In genomic region chr12:95205685-95206084, GRCh38 we compare ENCODE assay signal across 8 cellular contexts. TPM values are rescaled to one million over a fixed set of nuclear protein-coding genes. Genes with fewer than 3 reads are reported as not detected.
DNase-seq lines count a peak whose midpoint lies in the region; ATAC-seq, FAIRE-seq and TF ChIP-seq lines count a peak whose summit lies in the region.

No MANE protein-coding gene starts in this region.

- no peaks in the 10 kb centered on the region for H4K20me1 ChIP-seq in HepG2 (ENCODE audit: insufficient read depth, low read length)

- peak overlapping the region; percentile 24 for H2BK5ac ChIP-seq in mesenchymal stem cell (ENCODE audit: low read depth, low read length, poor library complexity, severe bottlenecking)

- peak overlapping the region; percentile 98 for H2AK5ac ChIP-seq in mesenchymal stem cell (ENCODE audit: low read length, severe bottlenecking)

- BruUV-seq in HepG2 (replicated peaks; lab: Mats Ljungman, UMichigan) = no TSS peak

- FAIRE-seq in HepG2 (lab: Jason Lieb, UNC) = no peak

- no peaks in the 10 kb centered on the region for H3K27me3 ChIP-seq in right lobe of liver
- H3K27me3 ChIP-seq in HepG2 (ENCODE audit: control insufficient read depth in 1 of 2, insufficient read depth in 2 of 2, low read length in 2 of 2) = no peaks in the 10 kb centered on the region
- H3K27me3 ChIP-seq in dorsolateral prefrontal cortex = no peaks in the 10 kb centered on the region
- H3K27me3 ChIP-seq in mesenchymal stem cell (ENCODE audit: control insufficient read depth in 1 of 2, insufficient read depth in 1 of 2, low read length in 2 of 2) = no peaks in the 10 kb centered on the region
- H3K27me3 ChIP-seq in aorta (ENCODE audit: control insufficient read depth in 1 of 2, insufficient read depth in 2 of 2, low read length in 1 of 2) = no peaks in the 10 kb centered on the region
- no peaks in the 10 kb centered on the region for H3K27me3 ChIP-seq in effector memory CD4-positive, alpha-beta T cell (replicated peaks; ENCODE audit: control insufficient read depth, insufficient read depth, low read length, poor library complexity, severe bottlenecking)

- no peak overlapping the region for H3K14ac ChIP-seq in mesenchymal stem cell (ENCODE audit: low read length in 2 of 2)

- TF ChIP-seq CTCF in right lobe of liver (IDR thresholded peaks at IDR 0.05) (no peak), HepG2 (CRISPR knock-in tag; IDR thresholded peaks at IDR 0.05) (no peak), dorsolateral prefrontal cortex (IDR thresholded peaks at IDR 0.05 in 54 of 56, conservative IDR thresholded peaks at IDR 0.05 in 2 of 56; ENCODE audit: low read depth in 1 of 56, partially characterized antibody in 56 of 56) (no peak)

- in situ Hi-C loops in HepG2 (cut with HindIII; ENCODE audit: extremely low pct_ligation_motif_present, low pct_unique_long_range_greater_than_20kb) = no loop called here

- peak overlapping the region; percentile 29 to 49 for H3K4ac ChIP-seq in mesenchymal stem cell (ENCODE audit: low read depth in 1 of 2, low read length in 2 of 2)

- no peak for TF ChIP-seq EP300 in HepG2 (IDR thresholded peaks at IDR 0.05; ENCODE audit: low read depth in 2 of 2, low read length in 2 of 2)
- TF ChIP-seq EP300 in HepG2 (CRISPR knock-in tag; IDR thresholded peaks at IDR 0.05; ENCODE audit: borderline replicate concordance) = no peak

- no peak overlapping the region for H3K23ac ChIP-seq in mesenchymal stem cell (ENCODE audit: low read length in 2 of 2)

- TF ChIP-seq POLR2A in right lobe of liver (IDR thresholded peaks at IDR 0.05) (no peak), HepG2 (IDR thresholded peaks at IDR 0.05; ENCODE audit: insufficient read depth in 1 of 2, low read depth in 2 of 2, low read length in 2 of 2) (no peak)

- CTCF ChIA-PET in HepG2 (lab: Yijun Ruan, JAX; ENCODE audit: low intra/inter-chr PET ratio, low total read pairs) = no interaction called here

- 46% methylated on average over 4 of the region's 4 CpGs for WGBS in right lobe of liver (ENCODE audit: insufficient coverage, low coverage, low lambda C conversion rate, missing lambda C conversion rate)
- 96% methylated on average over 4 of the region's 4 CpGs for WGBS in HepG2 (ENCODE audit: low lambda C conversion rate)
- 2% methylated on average over 4 of the region's 4 CpGs for WGBS in mesenchymal stem cell
- 31 to 36% methylated on average over 4 of the region's 4 CpGs for WGBS in aorta, 2 donors

- H3K79me2 ChIP-seq in HepG2 (ENCODE audit: insufficient read depth, low read length) = no peaks in the 10 kb centered on the region

- H3K18ac ChIP-seq in mesenchymal stem cell (ENCODE audit: low read depth in 1 of 2, low read length in 2 of 2) = peak overlapping the region; percentile 75 to 85

- H4K8ac ChIP-seq in mesenchymal stem cell (ENCODE audit: low read length) = peak overlapping the region; percentile 59

- no peak overlapping the region for H2BK15ac ChIP-seq in mesenchymal stem cell (ENCODE audit: low read depth, poor library complexity, severe bottlenecking)

- no peak for TF ChIP-seq RAD21 in HepG2 (CRISPR knock-in tag; IDR thresholded peaks at IDR 0.05)

- H4K91ac ChIP-seq in mesenchymal stem cell (ENCODE audit: low read length) = peak overlapping the region; percentile 14

- H3K4me1 ChIP-seq in right lobe of liver = peaks cover 0 to 10% (median 0%) of the 10 kb centered on the region in 4 donors
- H3K4me1 ChIP-seq in HepG2 (ENCODE audit: insufficient read depth, low read length) = 0 out of 2 replicates have a peak, but pooled peaks cover 7% of the 10 kb centered on the region
- peaks cover 18% of the 10 kb centered on the region for H3K4me1 ChIP-seq in mesenchymal stem cell (ENCODE audit: control insufficient read depth, insufficient read depth, low read depth, low read length)
- peaks cover 0 to 15% of the 10 kb centered on the region in 2 donors for H3K4me1 ChIP-seq in aorta (ENCODE audit: control insufficient read depth in 1 of 2, insufficient read depth in 2 of 2, low read length in 2 of 2)
- H3K4me1 ChIP-seq in effector memory CD4-positive, alpha-beta T cell (ENCODE audit: control insufficient read depth, insufficient read depth, low read length, poor library complexity, severe bottlenecking) = no peaks in the 10 kb centered on the region

- H3K4me2 ChIP-seq in HepG2 (ENCODE audit: low read depth, low read length) (no peak overlapping the region), mesenchymal stem cell (ENCODE audit: low read length, poor library complexity, severe bottlenecking) (no peak overlapping the region)

- POLR2A ChIA-PET in HepG2 (lab: Yijun Ruan, JAX) = no interaction called here

- peak overlapping the region; percentile 87 for H2BK120ac ChIP-seq in mesenchymal stem cell (ENCODE audit: low read depth, low read length)

- intact Hi-C loops in right lobe of liver (cut with DNase I) (no loop called here), HepG2 (cut with micrococcal nuclease; ENCODE audit: unreplicated experiment) (no loop called here), dorsolateral prefrontal cortex (cut with DNase I) (no loop called here), aorta (cut with DNase I) (no loop called here)

- H2BK12ac ChIP-seq in mesenchymal stem cell (ENCODE audit: low read length in 2 of 2) = peak overlapping the region in 1 of 2 experiments; percentile 21

- H3K79me1 ChIP-seq in mesenchymal stem cell (replicated peaks; ENCODE audit: low read length, poor library complexity, severe bottlenecking) = peaks cover 8% of the 10 kb centered on the region

- H3K4me3 ChIP-seq in right lobe of liver = no peak overlapping the region
- H3K4me3 ChIP-seq in HepG2 (replicated peaks in 1 of 3; ENCODE audit: insufficient read depth in 1 of 3, low read depth in 2 of 3, low read length in 3 of 3) = no peak overlapping the region
- H3K4me3 ChIP-seq in dorsolateral prefrontal cortex = peak overlapping the region in 1 of 59 donors; percentile 0
- H3K4me3 ChIP-seq in mesenchymal stem cell (ENCODE audit: insufficient read depth in 1 of 2, low read depth in 1 of 2, low read length in 2 of 2) = no peak overlapping the region
- no peak overlapping the region for H3K4me3 ChIP-seq in aorta (ENCODE audit: low read length in 2 of 2)
- no peak overlapping the region for H3K4me3 ChIP-seq in effector memory CD4-positive, alpha-beta T cell (ENCODE audit: insufficient read depth, low read depth, low read length, poor library complexity, severe bottlenecking)

- DNase-seq in right lobe of liver (no peak), HepG2 (ENCODE audit: low spot score) (no peak), dorsolateral prefrontal cortex (peak in 3 of 10 donors; percentile 17 to 43 (median 36)), mesenchymal stem cell (peak; percentile 88), aorta (peak in 1 of 2 donors; percentile 47), NCI-H1436 (lab: John Stamatoyannopoulos, UW) (no peak)
- no peak for DNase-seq in effector memory CD4-positive, alpha-beta T cell

- H3K27ac ChIP-seq in right lobe of liver (peak overlapping the region in 1 of 3 donors; percentile 14), HepG2 (ENCODE audit: extremely low read length, insufficient read depth, low read length) (no peak overlapping the region), dorsolateral prefrontal cortex (peak overlapping the region in 52 of 59 donors; percentile 2 to 87 (median 71)), mesenchymal stem cell (ENCODE audit: low read length, poor library complexity, severe bottlenecking) (peak overlapping the region; percentile 93), aorta (ENCODE audit: low read depth in 1 of 2, low read length in 2 of 2) (peak overlapping the region; percentile 55 to 82)
- no peak overlapping the region for H3K27ac ChIP-seq in effector memory CD4-positive, alpha-beta T cell (ENCODE audit: insufficient read depth, low read length, poor library complexity, severe bottlenecking)

- H3K36me3 ChIP-seq in right lobe of liver (no peaks in the 10 kb centered on the region), HepG2 (replicated peaks in 1 of 2; ENCODE audit: control insufficient read depth in 1 of 2, insufficient read depth in 2 of 2, low read length in 2 of 2) (peaks cover 0 to 6% of the 10 kb centered on the region in 2 experiments; a peak in 2 of 5 replicates), mesenchymal stem cell (ENCODE audit: control insufficient read depth in 1 of 2, insufficient read depth in 2 of 2, low read depth in 1 of 2, low read length in 2 of 2) (no peaks in the 10 kb centered on the region), aorta (ENCODE audit: control insufficient read depth in 1 of 2, insufficient read depth in 2 of 2, low read length in 1 of 2) (no peaks in the 10 kb centered on the region)
- H3K36me3 ChIP-seq in effector memory CD4-positive, alpha-beta T cell (ENCODE audit: control insufficient read depth, insufficient read depth, low read length) = no peaks in the 10 kb centered on the region

- ATAC-seq in right lobe of liver (peak; percentile 36 to 74 (median 68)), HepG2 (no peak), aorta (ENCODE audit: low FRiP score) (peak; percentile 61), HG03097 (IDR thresholded peaks at IDR 0.05; ENCODE audit: low FRiP score, unreplicated experiment) (no peak)

- H3K9ac ChIP-seq in HepG2 (ENCODE audit: insufficient read depth, low read depth, low read length) = no peak overlapping the region
- H3K9ac ChIP-seq in mesenchymal stem cell (ENCODE audit: low read length) = peak overlapping the region; percentile 82

- H2AFZ ChIP-seq in HepG2 (ENCODE audit: low read length) = no peak overlapping the region
- H2AFZ ChIP-seq in mesenchymal stem cell (ENCODE audit: low read depth, low read length) = peak overlapping the region; percentile 18

- H3K9me3 ChIP-seq in right lobe of liver (no peaks in the 10 kb centered on the region), HepG2 (ENCODE audit: low read length) (no peaks in the 10 kb centered on the region), mesenchymal stem cell (ENCODE audit: control insufficient read depth, low read length) (no peaks in the 10 kb centered on the region), aorta (ENCODE audit: control insufficient read depth, low read length) (no peaks in the 10 kb centered on the region)
- H3K9me3 ChIP-seq in effector memory CD4-positive, alpha-beta T cell (ENCODE audit: control insufficient read depth, low read length) = no peaks in the 10 kb centered on the region

RNA-seq across cellular contexts. Expression of gene FGD6, which starts 11.6 kb away (rescaled TPM):
- total RNA-seq in right lobe of liver = 1 to 10 TPM; 3.5 to 7.8 (median 5.1) TPM
- 4.3 and 5.3 TPM in 2 replicates for total RNA-seq in HepG2 (2016; rRNA removed; fragmentation: Illumina TruSeq; extraction: Trizol)
- 4.7 and 6.1 TPM in 2 replicates for total RNA-seq in HepG2 (2016; cell fraction: cytosol; rRNA removed; fragmentation: Illumina TruSeq; extraction: Trizol; ENCODE audit: low read depth)
- total RNA-seq in HepG2 (2016; cell fraction: insoluble cytoplasmic fraction; rRNA removed; fragmentation: Illumina TruSeq; extraction: Trizol) = 4.1 and 4.3 TPM in 2 replicates
- 8.4 and 10.4 TPM in 2 replicates for total RNA-seq in HepG2 (2016; cell fraction: membrane; rRNA removed; fragmentation: Illumina TruSeq; extraction: Trizol)
- total RNA-seq in HepG2 (2016; cell fraction: nucleus; rRNA removed; fragmentation: Illumina TruSeq; extraction: Trizol) = 5.5 and 6.6 TPM in 2 replicates
- polyA plus RNA-seq in HepG2 (2011; rRNA removed) = 1.1 and 2.2 TPM in 2 replicates
- 0.79 and 0.92 TPM in 2 replicates for polyA plus RNA-seq in HepG2 (2011; cell fraction: cytosol; rRNA removed)
- 1.8 and 2.2 TPM in 2 replicates for polyA plus RNA-seq in HepG2 (2011; cell fraction: nucleus; rRNA removed)
- 1.1 TPM in 2 replicates for polyA plus RNA-seq in HepG2 (2012)
- polyA plus RNA-seq in HepG2 (2016; cell fraction: cytosol; fragmentation: Illumina TruSeq; extraction: Trizol; ENCODE audit: low read depth) = 0.14 and 0.34 TPM in 2 replicates
- polyA plus RNA-seq in HepG2 (2016; cell fraction: insoluble cytoplasmic fraction; fragmentation: Illumina TruSeq; extraction: Trizol; ENCODE audit: low read depth) = 1.7 and 1.9 TPM in 2 replicates
- 0.33 and 0.40 TPM in 2 replicates for polyA plus RNA-seq in HepG2 (2016; cell fraction: membrane; fragmentation: Illumina TruSeq; extraction: Trizol; ENCODE audit: low read depth)
- polyA plus RNA-seq in HepG2 (2016; cell fraction: nucleus; fragmentation: Illumina TruSeq; extraction: Trizol; ENCODE audit: insufficient read depth, low read depth) = 2.8 and 3.7 TPM in 2 replicates
- 1.9 and 7.0 TPM in 2 replicates for polyA minus RNA-seq in HepG2 (2011; rRNA and poly(A)+ RNA removed; ENCODE audit: low replicate concordance)
- polyA minus RNA-seq in HepG2 (2011; cell fraction: cytosol; rRNA and poly(A)+ RNA removed) = 4.3 and 4.8 TPM in 2 replicates
- polyA minus RNA-seq in HepG2 (2011; cell fraction: nucleus; rRNA and poly(A)+ RNA removed) = 11.8 and 12.5 TPM in 2 replicates
- 10 to 100 TPM; 10.5 to 41.6 (median 21.8) TPM for total RNA-seq in dorsolateral prefrontal cortex
- 3.5 TPM for polyA plus RNA-seq in mesenchymal stem cell (2013, experiment 1 of 2)
- 3.6 TPM for polyA plus RNA-seq in mesenchymal stem cell (2013, experiment 2 of 2)
- total RNA-seq in aorta = 10 to 100 TPM in 1 of 2 donors, 1 to 10 TPM in 1; 8.9 to 15.5 TPM
- polyA plus RNA-seq in aorta = 1 to 10 TPM in 1 of 2 donors, under 1 TPM in 1; 0.95 to 1.4 TPM

RNA-seq across cellular contexts. Expression of gene VEZT, which starts 11.9 kb away (rescaled TPM):
- total RNA-seq in right lobe of liver (10 to 100 TPM; 23.5 to 34.2 (median 28.9) TPM), HepG2 (2016; rRNA removed; fragmentation: Illumina TruSeq; extraction: Trizol) (29.3 and 35.5 TPM in 2 replicates), dorsolateral prefrontal cortex (100 to 1,000 TPM in 96 of 120 experiments, 10 to 100 TPM in 24; 79.5 to 165 (median 110) TPM), aorta (100 to 1,000 TPM in 1 of 2 donors, 10 to 100 TPM in 1; 81.0 to 103 TPM)
- 7.5 and 8.0 TPM in 2 replicates for total RNA-seq in HepG2 (2016; cell fraction: cytosol; rRNA removed; fragmentation: Illumina TruSeq; extraction: Trizol; ENCODE audit: low read depth)
- 32.6 and 33.9 TPM in 2 replicates for total RNA-seq in HepG2 (2016; cell fraction: insoluble cytoplasmic fraction; rRNA removed; fragmentation: Illumina TruSeq; extraction: Trizol)
- 18.5 and 18.7 TPM in 2 replicates for total RNA-seq in HepG2 (2016; cell fraction: membrane; rRNA removed; fragmentation: Illumina TruSeq; extraction: Trizol)
- total RNA-seq in HepG2 (2016; cell fraction: nucleus; rRNA removed; fragmentation: Illumina TruSeq; extraction: Trizol) = 42.1 and 42.8 TPM in 2 replicates
- polyA plus RNA-seq in HepG2 (2011; rRNA removed) (37.8 and 51.6 TPM in 2 replicates), aorta (10 to 100 TPM; 39.0 to 56.8 TPM)
- polyA plus RNA-seq in HepG2 (2011; cell fraction: cytosol; rRNA removed) = 17.3 and 26.2 TPM in 2 replicates
- polyA plus RNA-seq in HepG2 (2011; cell fraction: nucleus; rRNA removed) = 14.3 and 17.8 TPM in 2 replicates
- polyA plus RNA-seq in HepG2 (2012) = 20.0 and 33.9 TPM in 2 replicates
- 2.8 and 3.1 TPM in 2 replicates for polyA plus RNA-seq in HepG2 (2016; cell fraction: cytosol; fragmentation: Illumina TruSeq; extraction: Trizol; ENCODE audit: low read depth)
- 23.2 and 28.2 TPM in 2 replicates for polyA plus RNA-seq in HepG2 (2016; cell fraction: insoluble cytoplasmic fraction; fragmentation: Illumina TruSeq; extraction: Trizol; ENCODE audit: low read depth)
- polyA plus RNA-seq in HepG2 (2016; cell fraction: membrane; fragmentation: Illumina TruSeq; extraction: Trizol; ENCODE audit: low read depth) = 7.9 and 8.0 TPM in 2 replicates
- polyA plus RNA-seq in HepG2 (2016; cell fraction: nucleus; fragmentation: Illumina TruSeq; extraction: Trizol; ENCODE audit: insufficient read depth, low read depth) = 32.9 and 35.3 TPM in 2 replicates
- 30.9 and 73.5 TPM in 2 replicates for polyA minus RNA-seq in HepG2 (2011; rRNA and poly(A)+ RNA removed; ENCODE audit: low replicate concordance)
- 18.0 and 25.5 TPM in 2 replicates for polyA minus RNA-seq in HepG2 (2011; cell fraction: cytosol; rRNA and poly(A)+ RNA removed)
- 79.4 and 85.3 TPM in 2 replicates for polyA minus RNA-seq in HepG2 (2011; cell fraction: nucleus; rRNA and poly(A)+ RNA removed)
- polyA plus RNA-seq in mesenchymal stem cell (2013, experiment 1 of 2) = 67.5 TPM
- 66.4 TPM for polyA plus RNA-seq in mesenchymal stem cell (2013, experiment 2 of 2)

Comparison
In these comparisons a context has a peak if more than half of its experiments do, and no peak if none do; other contexts are left out.
1. ATAC-seq: peak in right lobe of liver (4 of 4) and aorta (single experiment); none in HepG2 (single experiment) and HG03097 (single experiment).
2. H3K27ac ChIP-seq: peak in dorsolateral prefrontal cortex (52 of 59), mesenchymal stem cell (single experiment) and aorta (2 of 2); none in HepG2 (single experiment) and effector memory CD4-positive, alpha-beta T cell (single experiment).